In genomic region chr3:2921903-2922302, GRCh38 we compare ENCODE assay signal across 8 cellular contexts.
DNase-seq lines count a peak whose midpoint lies in the region; ATAC-seq and TF ChIP-seq lines count a peak whose summit lies in the region.

No MANE protein-coding gene starts in this region.

- H3K4me1 Mint-ChIP-seq in naive thymus-derived CD8-positive, alpha-beta T cell: peaks cover 0 to 2% (median 0%) of the 10 kb centered on the region in 4 donors

- TF ChIP-seq CTCF in testis (IDR thresholded peaks at IDR 0.05): peak; percentile 14 to 34 (median 33)

- H3K27me3 Mint-ChIP-seq in naive thymus-derived CD8-positive, alpha-beta T cell: peaks cover 0 to 11% (median 3%) of the 10 kb centered on the region in 5 donors

- H3K4me1 ChIP-seq in testis: no peaks in the 10 kb centered on the region

- in situ Hi-C loops in ACHN (cut with HindIII; ENCODE audit: low pct_ligation_motif_present, low pct_unique_long_range_greater_than_20kb, low sequenced_read_pairs): no loop called here

- peaks cover 0 to 9% (median 0%) of the 10 kb centered on the region in 9 donors for H3K9me3 Mint-ChIP-seq in naive thymus-derived CD8-positive, alpha-beta T cell

- 86 to 89% methylated on average over 1 of the region's 1 CpG for WGBS in testis, 2 donors

- H3K9me3 ChIP-seq in testis: no peaks in the 10 kb centered on the region

- peaks cover 0 to 4% (median 0%) of the 10 kb centered on the region in 3 donors for H3K36me3 Mint-ChIP-seq in naive thymus-derived CD8-positive, alpha-beta T cell

- no peaks in the 10 kb centered on the region for H3K36me3 ChIP-seq in testis (ENCODE audit: low read depth, missing control alignments)

- POLR2A ChIA-PET in naive thymus-derived CD8-positive, alpha-beta T cell (lab: Charles Lee): no interaction called here

- no peak overlapping the region for H3K4me3 Mint-ChIP-seq in naive thymus-derived CD8-positive, alpha-beta T cell

- ATAC-seq in GM18868 (IDR thresholded peaks at IDR 0.05; ENCODE audit: unreplicated experiment) (peak; percentile 59), HG03108 (IDR thresholded peaks at IDR 0.05; ENCODE audit: unreplicated experiment) (peak; percentile 58)
- ATAC-seq in naive thymus-derived CD8-positive, alpha-beta T cell: no peak

- no peak for TF ChIP-seq POLR2A in testis (IDR thresholded peaks at IDR 0.05)

- intact Hi-C loops in testis (cut with DNase I; ENCODE audit: low total_unique reads): no loop called here

- no peak overlapping the region for H3K27ac Mint-ChIP-seq in naive thymus-derived CD8-positive, alpha-beta T cell

- H3K4me3 ChIP-seq in testis: no peak overlapping the region

- H3K27me3 ChIP-seq in testis: no peaks in the 10 kb centered on the region

- H3K27ac ChIP-seq in testis: no peak overlapping the region

- DNase-seq in ACHN (peak; percentile 23), NCI-H82 (lab: John Stamatoyannopoulos, UW) (peak; percentile 70), fibroblast of peridontal ligament (ENCODE audit: extremely low read depth) (peak; percentile 8), testis (peak; percentile 18)
- no peak for DNase-seq in naive thymus-derived CD8-positive, alpha-beta T cell
- no peak for DNase-seq in activated CD4-positive, alpha-beta T cell treated with anti-CD3 and anti-CD28 coated beads for 1 hour

Comparison
In these comparisons a context has a peak if more than half of its experiments do, and no peak if none do; other contexts are left out.
1. DNase-seq: peak in ACHN (single experiment), NCI-H82 (single experiment), fibroblast of peridontal ligament (single experiment) and testis (single experiment); none in naive thymus-derived CD8-positive, alpha-beta T cell (0 of 10) and activated CD4-positive, alpha-beta T cell treated with anti-CD3 and anti-CD28 coated beads for 1 hour (single experiment).
2. ATAC-seq: peak in GM18868 (single experiment) and HG03108 (single experiment); none in naive thymus-derived CD8-positive, alpha-beta T cell (0 of 2).